In genomic region chrY:7687086-7687485, GRCh38 we compare ENCODE assay signal across 20 cellular contexts.
"Had no signal": no experiment of that assay in that cellular context is flagged by ENCODE, and none has a peak within 500 bp of the region (broad histone marks: within the 10 kb centered on the region; RNA-seq: fewer than 3 reads in every experiment).

No MANE protein-coding gene starts in this region.

- H3K9me3 Mint-ChIP-seq: immature natural killer cell; naive thymus-derived CD4-positive, alpha-beta T cell; nephron progenitor cell; stimulated activated memory B cell treated with anti-CD40 and anti-IgM and Interleukin-4, amounts not matched to agents 10 μg/mL and 1 μg/mL and 100 μg/mL, for 72 hours; stimulated activated naive CD8-positive, alpha-beta T cell treated with anti-CD3 and anti-CD28 coated beads, Interleukin-15, amount 100 ng/mL, for 72 hours had no signal

- DNase-seq: colonic mucosa; dermis blood vessel endothelial cell; erythroblast; gastrocnemius medialis; immature natural killer cell; left ventricle myocardium inferior; lower lobe of right lung; mesendoderm; naive thymus-derived CD4-positive, alpha-beta T cell; nephron progenitor cell; psoas muscle; retina; right lobe of liver; spleen; stimulated activated CD4-positive, alpha-beta T cell treated with anti-CD3 and anti-CD28 coated beads, Interleukin-15, amount 100 ng/mL, for 24 hours; stimulated activated CD4-positive, alpha-beta T cell treated with anti-CD3 and anti-CD28 coated beads, Interleukin-1b, Interleukin-23, amount 100 ng/mL, for 48 hours; stimulated activated CD4-positive, alpha-beta T cell treated with anti-CD3 and anti-CD28 coated beads, Interleukin-4, amount 100 ng/mL, for 24 hours; stimulated activated naive CD8-positive, alpha-beta T cell treated with anti-CD3 and anti-CD28 coated beads, Interleukin-15, amount 100 ng/mL, for 72 hours; testis had no signal

- H3K27ac Mint-ChIP-seq: immature natural killer cell; naive thymus-derived CD4-positive, alpha-beta T cell; nephron progenitor cell; stimulated activated memory B cell treated with anti-CD40 and anti-IgM and Interleukin-4, amounts not matched to agents 10 μg/mL and 1 μg/mL and 100 μg/mL, for 72 hours; stimulated activated naive CD8-positive, alpha-beta T cell treated with anti-CD3 and anti-CD28 coated beads, Interleukin-15, amount 100 ng/mL, for 72 hours had no signal

- H3K4me1 Mint-ChIP-seq: immature natural killer cell; naive thymus-derived CD4-positive, alpha-beta T cell; nephron progenitor cell; stimulated activated memory B cell treated with anti-CD40 and anti-IgM and Interleukin-4, amounts not matched to agents 10 μg/mL and 1 μg/mL and 100 μg/mL, for 72 hours; stimulated activated naive CD8-positive, alpha-beta T cell treated with anti-CD3 and anti-CD28 coated beads, Interleukin-15, amount 100 ng/mL, for 72 hours had no signal

- H3K36me3 Mint-ChIP-seq: immature natural killer cell; naive thymus-derived CD4-positive, alpha-beta T cell; stimulated activated memory B cell treated with anti-CD40 and anti-IgM and Interleukin-4, amounts not matched to agents 10 μg/mL and 1 μg/mL and 100 μg/mL, for 72 hours had no signal

- H3K4me3 Mint-ChIP-seq: immature natural killer cell; naive thymus-derived CD4-positive, alpha-beta T cell; nephron progenitor cell; stimulated activated memory B cell treated with anti-CD40 and anti-IgM and Interleukin-4, amounts not matched to agents 10 μg/mL and 1 μg/mL and 100 μg/mL, for 72 hours; stimulated activated naive CD8-positive, alpha-beta T cell treated with anti-CD3 and anti-CD28 coated beads, Interleukin-15, amount 100 ng/mL, for 72 hours had no signal

- H3K27me3 Mint-ChIP-seq: stimulated activated memory B cell treated with anti-CD40 and anti-IgM and Interleukin-4, amounts not matched to agents 10 μg/mL and 1 μg/mL and 100 μg/mL, for 72 hours; stimulated activated naive CD8-positive, alpha-beta T cell treated with anti-CD3 and anti-CD28 coated beads, Interleukin-15, amount 100 ng/mL, for 72 hours had no signal
